ENCODE assay signal across 23 cellular contexts in the genomic region with DNA sequence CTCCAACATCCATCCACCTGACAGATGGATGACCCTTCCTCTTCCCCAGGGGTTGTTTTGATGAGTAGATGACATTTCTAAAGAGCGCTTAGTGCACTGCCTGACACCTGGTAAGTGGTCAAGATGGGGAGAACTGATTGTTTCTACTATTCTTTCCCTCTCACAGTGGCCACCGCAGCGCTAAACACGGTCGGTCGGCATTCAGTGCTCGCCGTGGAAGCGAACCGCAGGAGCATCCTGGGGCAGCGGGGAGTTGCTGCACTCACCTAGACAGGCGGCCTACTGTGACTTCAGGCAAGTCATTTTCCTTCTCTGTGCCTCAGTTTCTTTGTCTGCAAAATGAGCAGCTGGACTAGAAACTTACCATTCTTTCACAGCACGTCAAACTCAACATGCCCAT. TPM values are rescaled to one million over a fixed set of nuclear protein-coding genes. Genes with fewer than 3 reads are reported as not detected.
"Had no signal": no experiment of that assay in that cellular context is flagged by ENCODE, and none has a peak within 500 bp of the region (broad histone marks: within the 10 kb centered on the region; RNA-seq: fewer than 3 reads in every experiment).

No MANE protein-coding gene starts in this region.

- H3K27ac ChIP-seq: pancreas, psoas muscle, right lobe of liver, sigmoid colon, stomach, thoracic aorta, thyroid gland, upper lobe of left lung, vagina had no signal

- ATAC-seq: naive thymus-derived CD8-positive, alpha-beta T cell; natural killer cell treated with Interleukin-12 subunit alpha and Interleukin-12 subunit beta and Interleukin-15 and Interleukin-18, amount 100 ng/mL, for 72 hours; pancreas; psoas muscle; right cardiac atrium; right lobe of liver; stimulated activated naive B cell treated with anti-CD40 and anti-IgM and Interleukin-4, amounts not matched to agents 10 μg/mL and 1 μg/mL and 100 μg/mL, for 72 hours had no signal

- H3K36me3 ChIP-seq: pancreas, right lobe of liver, sigmoid colon, stomach, thoracic aorta, thyroid gland, tibial nerve, upper lobe of left lung, vagina had no signal

- H3K9me3 ChIP-seq: pancreas, psoas muscle, right lobe of liver, sigmoid colon, stomach, thoracic aorta, thyroid gland, tibial nerve, upper lobe of left lung, vagina had no signal

- DNase-seq: naive thymus-derived CD8-positive, alpha-beta T cell; nephron progenitor cell; occipital lobe; pancreas; psoas muscle; right cardiac atrium; right lobe of liver; sigmoid colon; small intestine; stimulated activated CD4-positive, alpha-beta T cell treated with anti-CD3 and anti-CD28 coated beads, Interleukin-15, amount 100 ng/mL, for 24 hours; stimulated activated CD4-positive, alpha-beta T cell treated with anti-CD3 and anti-CD28 coated beads, Interleukin-2, amount 100 ng/mL, for 24 hours; stimulated activated CD4-positive, alpha-beta T cell treated with anti-CD3 and anti-CD28 coated beads, Interleukin-2, amount 100 ng/mL, for 48 hours; stimulated activated CD4-positive, alpha-beta T cell treated with anti-CD3 and anti-CD28 coated beads, Interleukin-4, amount 100 ng/mL, for 24 hours; stimulated activated naive B cell treated with anti-CD40 and anti-IgM and Interleukin-4, amounts not matched to agents 10 μg/mL and 1 μg/mL and 100 μg/mL, for 72 hours; stimulated activated naive CD4-positive, alpha-beta T cell treated with Interleukin-2 at 50 U/mL for 16 hours; stomach; thyroid gland had no signal

- H3K27me3 ChIP-seq: pancreas, right lobe of liver, sigmoid colon, stomach, thyroid gland, tibial nerve, upper lobe of left lung, vagina had no signal

- FAIRE-seq: pancreas, small intestine, urothelium cell line had no signal

- H3K4me1 ChIP-seq: psoas muscle had no signal

- H3K4me3 ChIP-seq: pancreas, psoas muscle, right lobe of liver, sigmoid colon, stomach, thoracic aorta, thyroid gland, tibial nerve, upper lobe of left lung, vagina had no signal

RNA-seq across cellular contexts. Expression of gene RAB3IL1, which starts 27.8 kb away (rescaled TPM):
- total RNA-seq: natural killer cell treated with Interleukin-12 subunit alpha and Interleukin-12 subunit beta and Interleukin-15 and Interleukin-18, amount 100 ng/mL, for 72 hours had no signal
- polyA plus RNA-seq: naive thymus-derived CD8-positive, alpha-beta T cell had no signal
